1 cellular context compared by ENCODE assay signal in genomic region chr1:16048573-16049189, GRCh38.
TF ChIP-seq lines count a peak whose summit lies in the region.

No MANE protein-coding gene starts in this region.

TF ChIP-seq in GM23338, 12 proteins besides CTCF, POLR2A, EP300 and RAD21 (continued from another document):
- TF ChIP-seq ZNF462 (CRISPR knock-in tag; IDR thresholded peaks at IDR 0.05) = no peak
- no peak for TF ChIP-seq EZH2 (IDR thresholded peaks at IDR 0.05; ENCODE audit: low read depth, unreplicated experiment)
- TF ChIP-seq EZH2phosphoT487 (IDR thresholded peaks at IDR 0.05; ENCODE audit: unreplicated experiment) = no peak
- TF ChIP-seq JUNB (IDR thresholded peaks at IDR 0.05; ENCODE audit: unreplicated experiment) = no peak
- no peak for TF ChIP-seq NANOG (IDR thresholded peaks at IDR 0.05; ENCODE audit: borderline replicate concordance)
- TF ChIP-seq ETS1 (IDR thresholded peaks at IDR 0.05) = no peak
- no peak for TF ChIP-seq POLR2AphosphoS5 (IDR thresholded peaks at IDR 0.05; ENCODE audit: low read depth)
- no peak for TF ChIP-seq ZNF331 (CRISPR knock-in tag; IDR thresholded peaks at IDR 0.05; ENCODE audit: low read depth)
